ENCODE assay signal across 19 cellular contexts in genomic region chr9:127517620-127518019, GRCh38.
A peak's percentile ranks its signal among the peaks of the same experiment; 100 is the strongest.
DNase-seq lines count a peak whose midpoint lies in the region; ATAC-seq and TF ChIP-seq lines count a peak whose summit lies in the region.
"Had no signal": no experiment of that assay in that cellular context is flagged by ENCODE, and none has a peak within 500 bp of the region (broad histone marks: within the 10 kb centered on the region; RNA-seq: fewer than 3 reads in every experiment).

No MANE protein-coding gene starts in this region.

- H3K36me3 ChIP-seq in IMR-90 (ENCODE audit: control insufficient read depth, insufficient read depth, low read length) (peaks cover 67% of the 10 kb centered on the region), neuronal stem cell (replicated peaks in 1 of 2; ENCODE audit: control insufficient read depth in 2 of 2, insufficient read depth in 2 of 2, low read length in 2 of 2) (peaks cover 12 to 43% of the 10 kb centered on the region in 2 donors), upper lobe of left lung (peaks cover 12 to 83% (median 63%) of the 10 kb centered on the region in 4 donors), WERI-Rb-1 (peaks cover 85% of the 10 kb centered on the region), left ventricle myocardium inferior (peaks cover 54% of the 10 kb centered on the region)
- H3K36me3 ChIP-seq: BE2C had no signal

- DNase-seq in IMR-90 = no peak
- no peak for DNase-seq in neuronal stem cell (ENCODE audit: low spot score)
- no peak for DNase-seq in upper lobe of left lung
- DNase-seq in WERI-Rb-1 = no peak
- no peak for DNase-seq in dedifferentiated amniotic fluid mesenchymal stem cell (ENCODE audit: extremely low spot score)
- no peak for DNase-seq in left ventricle myocardium inferior
- DNase-seq: BE2C; CD8-positive, alpha-beta memory T cell; DND-41; GDM1; GOT3; MG63; NCI-H1105 treated with DMSO at 0.1 percent for 48 hours; NCI-H187 treated with DMSO at 0.1 percent for 48 hours; NCI-H446; NCI-H748 treated with DMSO at 0.1 percent for 48 hours; SHP77 had no signal

- H3K14ac ChIP-seq in IMR-90 (replicated peaks; ENCODE audit: low read depth, low read length) (peak overlapping the region; percentile 48; the same call in 1 of the 2 replicates), neuronal stem cell (ENCODE audit: low read length) (no peak overlapping the region)

- H3K9me1 ChIP-seq in IMR-90 (ENCODE audit: insufficient read depth, low read length) = peaks cover 27% of the 10 kb centered on the region

- peak overlapping the region; percentile 95 for H2AK5ac ChIP-seq in IMR-90 (ENCODE audit: low read depth, low read length)
- H2AK5ac ChIP-seq in neuronal stem cell (ENCODE audit: low read depth, low read length) = no peak overlapping the region

- no peak overlapping the region for H3K4me3 Mint-ChIP-seq in dendritic cell treated with granulocyte-macrophage colony-stimulating factor and Interleukin-4, amounts not matched to agents 40 ng/mL and 50 ng/mL, for 4 days
- H3K4me3 Mint-ChIP-seq: CD8-positive, alpha-beta memory T cell had no signal

- no peaks in the 10 kb centered on the region for H3K9me3 Mint-ChIP-seq in dendritic cell treated with granulocyte-macrophage colony-stimulating factor and Interleukin-4, amounts not matched to agents 40 ng/mL and 50 ng/mL, for 4 days
- H3K9me3 Mint-ChIP-seq: CD8-positive, alpha-beta memory T cell had no signal

- peaks cover 21 to 77% of the 10 kb centered on the region in 2 experiments for H3K79me1 ChIP-seq in IMR-90 (ENCODE audit: low read depth in 1 of 2, low read length in 2 of 2)
- H3K79me1 ChIP-seq in neuronal stem cell (ENCODE audit: low read depth, low read length) = no peaks in the 10 kb centered on the region

- H2AFZ ChIP-seq in IMR-90 (replicated peaks; ENCODE audit: low read length, poor library complexity) (no peak overlapping the region), neuronal stem cell (ENCODE audit: low read length) (no peak overlapping the region)

- no peak overlapping the region for H3K4me2 ChIP-seq in IMR-90 (ENCODE audit: low read depth, low read length)
- no peak overlapping the region for H3K4me2 ChIP-seq in neuronal stem cell (ENCODE audit: insufficient read depth, low read length, poor library complexity, severe bottlenecking)
- H3K4me2 ChIP-seq: KMS-11 had no signal

- in situ Hi-C loops in IMR-90 (cut with MboI; ENCODE audit: low sequenced_read_pairs) = no loop called here

- no peaks in the 10 kb centered on the region for H3K9me3 ChIP-seq in IMR-90 (ENCODE audit: control insufficient read depth, insufficient read depth, low read length)
- H3K9me3 ChIP-seq in neuronal stem cell (replicated peaks in 1 of 2; ENCODE audit: control insufficient read depth in 2 of 2, insufficient read depth in 1 of 2, low read depth in 1 of 2, low read length in 2 of 2) = peaks cover 2 to 6% of the 10 kb centered on the region in 2 donors
- no peaks in the 10 kb centered on the region for H3K9me3 ChIP-seq in upper lobe of left lung
- H3K9me3 ChIP-seq in WERI-Rb-1 (ENCODE audit: severe bottlenecking) = peaks cover 1% of the 10 kb centered on the region
- no peaks in the 10 kb centered on the region for H3K9me3 ChIP-seq in left ventricle myocardium inferior (replicated peaks)
- H3K9me3 ChIP-seq: BE2C, MG63 had no signal

- H3K9ac ChIP-seq in IMR-90 (ENCODE audit: low read depth, low read length) (no peak overlapping the region), neuronal stem cell (ENCODE audit: low read depth, low read length, poor library complexity) (no peak overlapping the region)
- H3K9ac ChIP-seq: KMS-11 had no signal

- intact Hi-C loops in IMR-90 (cut with micrococcal nuclease) (no loop called here), left ventricle myocardium inferior (cut with micrococcal nuclease) (no loop called here)
- intact Hi-C loops in dendritic cell treated with granulocyte-macrophage colony-stimulating factor and Interleukin-4, amounts not matched to agents 40 ng/mL and 50 ng/mL, for 4 days (cut with micrococcal nuclease) = no loop called here

- H4K91ac ChIP-seq in IMR-90 (ENCODE audit: insufficient read depth, low read depth, low read length) (0 out of 2 replicates have a peak overlapping the region, but pooled peaks have one; percentile 20), neuronal stem cell (ENCODE audit: low read depth, low read length, poor library complexity) (no peak overlapping the region)

- POLR2A ChIA-PET in IMR-90 (lab: Charles Lee; ENCODE audit: unreplicated experiment) = no interaction called here

- H4K8ac ChIP-seq in IMR-90 (ENCODE audit: low read depth in 2 of 2, low read length in 2 of 2) (peak overlapping the region; percentile 86 to 91; a peak in 2 of 4 replicates), neuronal stem cell (ENCODE audit: low read depth, low read length) (no peak overlapping the region)

- H3K4me3 ChIP-seq in IMR-90 (ENCODE audit: insufficient read depth, low read depth, low read length) = no peak overlapping the region
- no peak overlapping the region for H3K4me3 ChIP-seq in neuronal stem cell (ENCODE audit: low read length in 2 of 2)
- H3K4me3 ChIP-seq in upper lobe of left lung = no peak overlapping the region
- no peak overlapping the region for H3K4me3 ChIP-seq in WERI-Rb-1 (ENCODE audit: low read depth, low read length)
- no peak overlapping the region for H3K4me3 ChIP-seq in left ventricle myocardium inferior
- H3K4me3 ChIP-seq: MG63 had no signal

- H3K27me3 ChIP-seq in IMR-90 (ENCODE audit: control insufficient read depth, insufficient read depth, low read length) (no peaks in the 10 kb centered on the region), neuronal stem cell (ENCODE audit: control insufficient read depth in 3 of 3, insufficient read depth in 3 of 3, low read depth in 1 of 3, low read length in 3 of 3) (no peaks in the 10 kb centered on the region), upper lobe of left lung (no peaks in the 10 kb centered on the region), WERI-Rb-1 (ENCODE audit: insufficient read depth, low read depth, severe bottlenecking) (no peaks in the 10 kb centered on the region), left ventricle myocardium inferior (ENCODE audit: low read depth) (no peaks in the 10 kb centered on the region)
- H3K27me3 ChIP-seq: BE2C, MG63 had no signal

- dilution Hi-C loops in IMR-90 (cut with HindIII; ENCODE audit: low sequenced_read_pairs, unreplicated experiment) = no loop called here

- no peak for TF ChIP-seq RAD21 in IMR-90 (IDR thresholded peaks at IDR 0.05; ENCODE audit: low read length)

- TF ChIP-seq CTCF in IMR-90 (conservative IDR thresholded peaks at IDR 0.05; ENCODE audit: low read depth, low read length) (no peak), upper lobe of left lung (IDR thresholded peaks at IDR 0.05) (no peak), WERI-Rb-1 (IDR thresholded peaks at IDR 0.05; ENCODE audit: low read depth, low read length) (no peak), left ventricle myocardium inferior (IDR thresholded peaks at IDR 0.05; ENCODE audit: borderline replicate concordance) (no peak)

- no peak for TF ChIP-seq EP300 in upper lobe of left lung (IDR thresholded peaks at IDR 0.05)

- H3K18ac ChIP-seq in IMR-90 (ENCODE audit: low read depth, low read length) (no peak overlapping the region), neuronal stem cell (ENCODE audit: low read length) (peak overlapping the region; percentile 27)

- peaks cover 4% of the 10 kb centered on the region for H4K20me1 ChIP-seq in IMR-90 (ENCODE audit: insufficient read depth, low read length)

- H3K23ac ChIP-seq in IMR-90 (ENCODE audit: low read depth, low read length) = peak overlapping the region; percentile 31; the same call in 1 of the 2 replicates
- no peak overlapping the region for H3K23ac ChIP-seq in neuronal stem cell (ENCODE audit: low read depth, low read length, poor library complexity)

- no peaks in the 10 kb centered on the region for H3K27me3 Mint-ChIP-seq in dendritic cell treated with granulocyte-macrophage colony-stimulating factor and Interleukin-4, amounts not matched to agents 40 ng/mL and 50 ng/mL, for 4 days

- no peak overlapping the region for H3K56ac ChIP-seq in IMR-90 (ENCODE audit: extremely low read depth, insufficient read depth, low read length)

- H4K5ac ChIP-seq in IMR-90 (ENCODE audit: low read depth, low read length) = no peak overlapping the region

- WGBS in IMR-90 (ENCODE audit: extremely low coverage in 2 of 2, insufficient read length in 1 of 2), 2 experiments = 100% methylated on average over 2 of the region's 11 CpGs; no CpG with 5 or more reads in 1 of the 2 experiments
- WGBS in neuronal stem cell (ENCODE audit: extremely low coverage in 2 of 2, insufficient read length in 2 of 2, insufficient replicate concordance in 1 of 2), 2 donors = no CpG with 5 or more reads among the region's 11 CpGs
- WGBS in upper lobe of left lung, 2 donors = 89 to 96% methylated on average over 8 to 11 of the region's 11 CpGs

- H2BK5ac ChIP-seq in IMR-90 (ENCODE audit: low read depth, low read length, poor library complexity, severe bottlenecking) = peak overlapping the region; percentile 75
- H2BK5ac ChIP-seq in neuronal stem cell (ENCODE audit: low read length) = no peak overlapping the region

- peaks cover 28% of the 10 kb centered on the region for H3K4me1 ChIP-seq in IMR-90 (ENCODE audit: control insufficient read depth, insufficient read depth, low read length)
- H3K4me1 ChIP-seq in neuronal stem cell (ENCODE audit: control insufficient read depth in 2 of 2, insufficient read depth in 1 of 2, low read depth in 1 of 2, low read length in 2 of 2) = peaks cover 3 to 15% of the 10 kb centered on the region in 2 donors
- H3K4me1 ChIP-seq in upper lobe of left lung = peaks cover 34% of the 10 kb centered on the region in 4 donors
- peaks cover 44% of the 10 kb centered on the region for H3K4me1 ChIP-seq in left ventricle myocardium inferior
- H3K4me1 ChIP-seq: BE2C had no signal

- H3K27ac ChIP-seq in IMR-90 (ENCODE audit: insufficient read depth, low read length) (peak overlapping the region; percentile 66), neuronal stem cell (replicated peaks; ENCODE audit: low read length) (no peak overlapping the region), upper lobe of left lung (peak overlapping the region in 3 of 4 donors; percentile 54 to 91 (median 85)), WERI-Rb-1 (no peak overlapping the region), left ventricle myocardium inferior (replicated peaks) (no peak overlapping the region)
- H3K27ac ChIP-seq: KMS-11 had no signal

- H2BK120ac ChIP-seq in IMR-90 (ENCODE audit: low read depth, low read length) = peak overlapping the region; percentile 89
- no peak overlapping the region for H2BK120ac ChIP-seq in neuronal stem cell (ENCODE audit: low read depth, low read length)

- no peak for TF ChIP-seq POLR2A in IMR-90 (IDR thresholded peaks at IDR 0.05; ENCODE audit: low read depth, low read length)
- TF ChIP-seq POLR2A in upper lobe of left lung (IDR thresholded peaks at IDR 0.05) = no peak

- CTCF ChIA-PET in IMR-90 (lab: Yijun Ruan, JAX) = interaction anchor here (0.6 kb wide), 1 partner anchor 200 kb away, joined by 3 read pairs; no protein-coding TSS in a partner anchor

- no TSS peak for BruUV-seq in IMR-90 (replicated peaks; lab: Mats Ljungman, UMichigan)

- H3K27ac Mint-ChIP-seq in dendritic cell treated with granulocyte-macrophage colony-stimulating factor and Interleukin-4, amounts not matched to agents 40 ng/mL and 50 ng/mL, for 4 days = peak overlapping the region; percentile 23

- no peak for ATAC-seq in IMR-90 (ENCODE audit: low read depth)
- ATAC-seq in upper lobe of left lung (ENCODE audit: low FRiP score in 2 of 2) = no peak

- H2BK15ac ChIP-seq in IMR-90 (ENCODE audit: low read depth, low read length) (no peak overlapping the region), neuronal stem cell (ENCODE audit: low read length) (no peak overlapping the region)

- peak overlapping the region; percentile 45 for H2AK9ac ChIP-seq in IMR-90 (replicated peaks; ENCODE audit: low read depth, low read length, poor library complexity)

- H3K36me3 Mint-ChIP-seq in dendritic cell treated with granulocyte-macrophage colony-stimulating factor and Interleukin-4, amounts not matched to agents 40 ng/mL and 50 ng/mL, for 4 days (ENCODE audit: low read depth) = peaks cover 100% of the 10 kb centered on the region

- peaks cover 35% of the 10 kb centered on the region for H3K4me1 Mint-ChIP-seq in dendritic cell treated with granulocyte-macrophage colony-stimulating factor and Interleukin-4, amounts not matched to agents 40 ng/mL and 50 ng/mL, for 4 days (ENCODE audit: low read depth)

- peak overlapping the region; percentile 50; the same call in 1 of the 2 replicates for H2BK20ac ChIP-seq in IMR-90 (ENCODE audit: low read depth, low read length)

- H3K4ac ChIP-seq in IMR-90 (ENCODE audit: low read depth, low read length) = peak overlapping the region; percentile 95
- no peak overlapping the region for H3K4ac ChIP-seq in neuronal stem cell (ENCODE audit: low read length)

- no peak overlapping the region for H2BK12ac ChIP-seq in neuronal stem cell (ENCODE audit: low read length)

Comparison
In these comparisons a context has a peak if more than half of its experiments do, and no peak if none do; other contexts are left out.
1. H3K27ac ChIP-seq: peak in IMR-90 (single experiment) and upper lobe of left lung (3 of 4); none in neuronal stem cell (single experiment), WERI-Rb-1 (single experiment) and left ventricle myocardium inferior (single experiment).